ENCODE assay signal across 13 cellular contexts in genomic region chr14:69617796-69618195, GRCh38. TPM values are rescaled to one million over a fixed set of nuclear protein-coding genes. Genes with fewer than 3 reads are reported as not detected.
DNase-seq lines count a peak whose midpoint lies in the region; ATAC-seq and TF ChIP-seq lines count a peak whose summit lies in the region.
"Had no signal": no experiment of that assay in that cellular context is flagged by ENCODE, and none has a peak within 500 bp of the region (broad histone marks: within the 10 kb centered on the region; RNA-seq: fewer than 3 reads in every experiment).

No MANE protein-coding gene starts in this region.

- no peak for TF ChIP-seq CTCF in chondrocyte (IDR thresholded peaks at IDR 0.05)

- H3K36me3 Mint-ChIP-seq in activated CD4-positive, alpha-beta T cell treated with anti-CD3 and anti-CD28 coated beads, Interleukin-2, amount 10 ng/mL, durations not matched to agents 24 days and 14 days (ENCODE audit: low read depth): peaks cover 45% of the 10 kb centered on the region
- no peaks in the 10 kb centered on the region for H3K36me3 Mint-ChIP-seq in chondrocyte (ENCODE audit: low read depth)
- H3K36me3 Mint-ChIP-seq in stimulated activated naive B cell treated with anti-CD40 and anti-IgM and Interleukin-4, amounts not matched to agents 10 μg/mL and 1 μg/mL and 100 μg/mL, for 72 hours: peaks cover 16 to 39% of the 10 kb centered on the region in 2 donors

- H3K27ac Mint-ChIP-seq in activated CD4-positive, alpha-beta T cell treated with anti-CD3 and anti-CD28 coated beads, Interleukin-2, amount 10 ng/mL, durations not matched to agents 24 days and 14 days: peak overlapping the region; percentile 100
- peak overlapping the region; percentile 24 for H3K27ac Mint-ChIP-seq in chondrocyte (ENCODE audit: unreplicated experiment)
- H3K27ac Mint-ChIP-seq in stimulated activated naive B cell treated with anti-CD40 and anti-IgM and Interleukin-4, amounts not matched to agents 10 μg/mL and 1 μg/mL and 100 μg/mL, for 72 hours: peak overlapping the region; percentile 95
- H3K27ac Mint-ChIP-seq: nephron progenitor cell had no signal

- no peak for DNase-seq in activated CD4-positive, alpha-beta T cell treated with anti-CD3 and anti-CD28 coated beads, Interleukin-2, amount 10 ng/mL, durations not matched to agents 24 days and 14 days
- no peak for DNase-seq in activated CD4-positive, alpha-beta T cell treated with anti-CD3 and anti-CD28 coated beads for 48 hours
- DNase-seq in NCI-H2171 (lab: John Stamatoyannopoulos, UW) (peak; percentile 48), chondrocyte (ENCODE audit: low spot score) (no peak), dedifferentiated amniotic fluid mesenchymal stem cell (ENCODE audit: extremely low spot score) (no peak), NCI-H1436 treated with DMSO at 0.1 percent for 48 hours (lab: John Stamatoyannopoulos, UW) (no peak)
- no peak for DNase-seq in stimulated activated naive B cell treated with anti-CD40 and anti-IgM and Interleukin-4, amounts not matched to agents 10 μg/mL and 1 μg/mL and 100 μg/mL, for 72 hours
- DNase-seq: Kasumi-1, nephron progenitor cell had no signal

- no peak for ATAC-seq in stimulated activated naive B cell treated with anti-CD40 and anti-IgM and Interleukin-4, amounts not matched to agents 10 μg/mL and 1 μg/mL and 100 μg/mL, for 72 hours (replicated peaks)
- ATAC-seq in HG03097 (IDR thresholded peaks at IDR 0.05; ENCODE audit: low FRiP score, unreplicated experiment): no peak

- no peaks in the 10 kb centered on the region for H3K27me3 Mint-ChIP-seq in activated CD4-positive, alpha-beta T cell treated with anti-CD3 and anti-CD28 coated beads, Interleukin-2, amount 10 ng/mL, durations not matched to agents 24 days and 14 days
- H3K27me3 Mint-ChIP-seq in chondrocyte (ENCODE audit: low read depth): no peaks in the 10 kb centered on the region
- no peaks in the 10 kb centered on the region for H3K27me3 Mint-ChIP-seq in stimulated activated naive B cell treated with anti-CD40 and anti-IgM and Interleukin-4, amounts not matched to agents 10 μg/mL and 1 μg/mL and 100 μg/mL, for 72 hours
- H3K27me3 Mint-ChIP-seq: brain had no signal

- H3K4me1 Mint-ChIP-seq in activated CD4-positive, alpha-beta T cell treated with anti-CD3 and anti-CD28 coated beads, Interleukin-2, amount 10 ng/mL, durations not matched to agents 24 days and 14 days: peaks cover 91% of the 10 kb centered on the region
- H3K4me1 Mint-ChIP-seq in chondrocyte (ENCODE audit: low read depth): peaks cover 90% of the 10 kb centered on the region
- H3K4me1 Mint-ChIP-seq in stimulated activated naive B cell treated with anti-CD40 and anti-IgM and Interleukin-4, amounts not matched to agents 10 μg/mL and 1 μg/mL and 100 μg/mL, for 72 hours: peaks cover 66 to 100% of the 10 kb centered on the region in 2 donors

- intact Hi-C loops in activated CD4-positive, alpha-beta T cell treated with anti-CD3 and anti-CD28 coated beads, Interleukin-2, amount 10 ng/mL, durations not matched to agents 24 days and 14 days (cut with micrococcal nuclease): loop anchor here (10.0 kb wide), 2 partner anchors 223 to 823 kb away; partner anchors contain the start of genes ERH, SLC39A9 and ZFP36L1

- peak overlapping the region; percentile 95 for H3K4me3 Mint-ChIP-seq in activated CD4-positive, alpha-beta T cell treated with anti-CD3 and anti-CD28 coated beads, Interleukin-2, amount 10 ng/mL, durations not matched to agents 24 days and 14 days
- H3K4me3 Mint-ChIP-seq in chondrocyte (ENCODE audit: unreplicated experiment): no peak overlapping the region
- peak overlapping the region; percentile 30 to 50 for H3K4me3 Mint-ChIP-seq in stimulated activated naive B cell treated with anti-CD40 and anti-IgM and Interleukin-4, amounts not matched to agents 10 μg/mL and 1 μg/mL and 100 μg/mL, for 72 hours
- H3K4me3 Mint-ChIP-seq: nephron progenitor cell had no signal

- H3K9me3 Mint-ChIP-seq in activated CD4-positive, alpha-beta T cell treated with anti-CD3 and anti-CD28 coated beads, Interleukin-2, amount 10 ng/mL, durations not matched to agents 24 days and 14 days: peaks cover 3% of the 10 kb centered on the region
- H3K9me3 Mint-ChIP-seq in chondrocyte (ENCODE audit: low read depth): no peaks in the 10 kb centered on the region
- no peaks in the 10 kb centered on the region for H3K9me3 Mint-ChIP-seq in stimulated activated naive B cell treated with anti-CD40 and anti-IgM and Interleukin-4, amounts not matched to agents 10 μg/mL and 1 μg/mL and 100 μg/mL, for 72 hours
- H3K9me3 Mint-ChIP-seq: brain, nephron progenitor cell had no signal

RNA-seq across cellular contexts. Expression of gene SUSD6, which starts 6.4 kb away (rescaled TPM):
- 73.4 and 78.9 TPM in 2 replicates for total RNA-seq in activated CD4-positive, alpha-beta T cell treated with anti-CD3 and anti-CD28 coated beads, Interleukin-2, amount 10 ng/mL, durations not matched to agents 24 days and 14 days
- total RNA-seq in chondrocyte: 49.1 to 51.6 TPM (median 49.3 TPM) in 3 replicates

RNA-seq across cellular contexts. Expression of gene CCDC177, which starts 43.1 kb away (rescaled TPM):
- total RNA-seq in activated CD4-positive, alpha-beta T cell treated with anti-CD3 and anti-CD28 coated beads, Interleukin-2, amount 10 ng/mL, durations not matched to agents 24 days and 14 days: 0.05 TPM in 1 of 2 replicates, not detected in the other
- total RNA-seq in chondrocyte: not detected in 3 replicates
- total RNA-seq: NCI-H460, SJSA1 had no signal

Comparison
In these comparisons a context has a peak if more than half of its experiments do, and no peak if none do; other contexts are left out.
1. H3K27ac Mint-ChIP-seq: peak in every context shown above with its lines; median percentile 100 in activated CD4-positive, alpha-beta T cell treated with anti-CD3 and anti-CD28 coated beads, Interleukin-2, amount 10 ng/mL, durations not matched to agents 24 days and 14 days; 95 in stimulated activated naive B cell treated with anti-CD40 and anti-IgM and Interleukin-4, amounts not matched to agents 10 μg/mL and 1 μg/mL and 100 μg/mL, for 72 hours; 24 in chondrocyte.